8 cellular contexts compared by ENCODE assay signal in genomic region chr2:229921892-229922448, GRCh38. TPM values are rescaled to one million over a fixed set of nuclear protein-coding genes. Genes with fewer than 3 reads are reported as not detected.
DNase-seq lines count a peak whose midpoint lies in the region; ATAC-seq and TF ChIP-seq lines count a peak whose summit lies in the region.

Gene TRIP12, minus strand, starts transcription at chr2:229922009. Its CDS starts 41,930 bp downstream, at chr2:229880079.

- DNase-seq in CD8-positive, alpha-beta T cell = peak; percentile 72 to 95 (median 84)
- peak; percentile 82 for DNase-seq in HPDE6-E6E7 (ENCODE audit: extremely low spot score)
- DNase-seq in NK-92 treated with Interleukin-12 subunit alpha and Interleukin-12 subunit beta, amount 100 ng/mL, for 24 hours (lab: John Stamatoyannopoulos, UW) = peak; percentile 83
- DNase-seq in effector memory CD8-positive, alpha-beta T cell = peak; percentile 83 to 94 (median 85)
- DNase-seq in memory B cell (ENCODE audit: low spot score in 2 of 2) = peak; percentile 94 to 98
- DNase-seq in stimulated activated CD8-positive, alpha-beta memory T cell treated with anti-CD3 and anti-CD28 coated beads, Interleukin-12 subunit alpha, Interleukin-12 subunit beta, amount 100 ng/mL, for 24 hours (ENCODE audit: extremely low read depth) = peak; percentile 65

- CTCF ChIA-PET in CD8-positive, alpha-beta T cell (lab: Charles Lee) = interaction anchor here (0.9 to 2.0 kb wide), 4 partner anchors 13 to 141 kb away, joined by 3 to 8 read pairs (median 3); no protein-coding TSS in a partner anchor
- CTCF ChIA-PET in activated CD8-positive, alpha-beta memory T cell treated with anti-CD3 and anti-CD28 coated beads for 36 hours (lab: Charles Lee) = interaction anchor here (0.7 to 1.7 kb wide), 3 partner anchors 121 to 238 kb away, joined by 4 to 5 read pairs (median 4); no protein-coding TSS in a partner anchor

- peak within 1 kb of the TSS; percentile 99 for H3K4me3 Mint-ChIP-seq in CD8-positive, alpha-beta T cell
- peak within 1 kb of the TSS; percentile 99 to 100 for H3K4me3 Mint-ChIP-seq in effector memory CD8-positive, alpha-beta T cell
- H3K4me3 Mint-ChIP-seq in memory B cell = peak within 1 kb of the TSS; percentile 89

- H3K9me3 ChIP-seq in CD8-positive, alpha-beta T cell (ENCODE audit: low read length) = no peaks in the 10 kb centered on the region

- H3K4me1 ChIP-seq in CD8-positive, alpha-beta T cell (ENCODE audit: insufficient read depth, low read length) = peaks cover 35% of the 10 kb centered on the region

- peak; percentile 73 for ATAC-seq in CD8-positive, alpha-beta T cell
- ATAC-seq in GM19463 (IDR thresholded peaks at IDR 0.05; ENCODE audit: unreplicated experiment) = peak; percentile 69
- ATAC-seq in effector memory CD8-positive, alpha-beta T cell (replicated peaks) = peak; percentile 71
- ATAC-seq in memory B cell (ENCODE audit: low read depth) = peak; percentile 76

- H3K4me1 Mint-ChIP-seq in CD8-positive, alpha-beta T cell (ENCODE audit: low read depth) = peaks cover 49% of the 10 kb centered on the region
- peaks cover 26 to 34% of the 10 kb centered on the region in 2 donors for H3K4me1 Mint-ChIP-seq in effector memory CD8-positive, alpha-beta T cell (ENCODE audit: low read depth in 2 of 2)
- peaks cover 25% of the 10 kb centered on the region for H3K4me1 Mint-ChIP-seq in memory B cell

- H3K27me3 ChIP-seq in CD8-positive, alpha-beta T cell (ENCODE audit: insufficient read depth, low read length) = no peaks in the 10 kb centered on the region

- H3K27ac Mint-ChIP-seq in CD8-positive, alpha-beta T cell = peak within 1 kb of the TSS; percentile 99
- H3K27ac Mint-ChIP-seq in effector memory CD8-positive, alpha-beta T cell = peak within 1 kb of the TSS; percentile 95 to 100
- peak within 1 kb of the TSS; percentile 94 for H3K27ac Mint-ChIP-seq in memory B cell

- POLR2A ChIA-PET in CD8-positive, alpha-beta T cell (lab: Charles Lee) = interaction anchor here (0.6 to 2.3 kb wide), 17 partner anchors 10 to 1542 kb away, joined by 3 to 15 read pairs (median 4); partner anchors contain the start of genes NCL and SP110
- POLR2A ChIA-PET in activated CD8-positive, alpha-beta memory T cell treated with anti-CD3 and anti-CD28 coated beads for 36 hours (lab: Charles Lee) = interaction anchor here (0.6 to 1.8 kb wide), 6 partner anchors 11 to 672 kb away, joined by 3 to 9 read pairs (median 4); no protein-coding TSS in a partner anchor

- no peaks in the 10 kb centered on the region for H3K9me3 Mint-ChIP-seq in CD8-positive, alpha-beta T cell
- no peaks in the 10 kb centered on the region for H3K9me3 Mint-ChIP-seq in effector memory CD8-positive, alpha-beta T cell
- H3K9me3 Mint-ChIP-seq in memory B cell = no peaks in the 10 kb centered on the region

- H3K36me3 Mint-ChIP-seq in CD8-positive, alpha-beta T cell = peaks cover 38% of the 10 kb centered on the region
- H3K36me3 Mint-ChIP-seq in effector memory CD8-positive, alpha-beta T cell (ENCODE audit: insufficient read depth) = peaks cover 35% of the 10 kb centered on the region
- peaks cover 8% of the 10 kb centered on the region for H3K36me3 Mint-ChIP-seq in memory B cell

- no peaks in the 10 kb centered on the region for H3K27me3 Mint-ChIP-seq in CD8-positive, alpha-beta T cell (ENCODE audit: low read depth)
- H3K27me3 Mint-ChIP-seq in effector memory CD8-positive, alpha-beta T cell = no peaks in the 10 kb centered on the region
- H3K27me3 Mint-ChIP-seq in memory B cell = no peaks in the 10 kb centered on the region

- TF ChIP-seq CTCF in CD8-positive, alpha-beta T cell (IDR thresholded peaks at IDR 0.05) = no peak

- intact Hi-C loops in CD8-positive, alpha-beta T cell (cut with DNase I, micrococcal nuclease) = loop anchor here (1.0 to 10.0 kb wide), 12 partner anchors 65 to 1863 kb away; partner anchors contain the start of genes NCL (in 2 of the 2), COPS7B (in 1 of the 2), PDE6D (in 1 of the 2) and PSMD1 (in 1 of the 2)

- peak within 1 kb of the TSS; percentile 99 for H3K4me3 ChIP-seq in CD8-positive, alpha-beta T cell (ENCODE audit: low read depth, low read length)

- peaks cover 5% of the 10 kb centered on the region for H3K36me3 ChIP-seq in CD8-positive, alpha-beta T cell (ENCODE audit: insufficient read depth, low read length)

- H3K27ac ChIP-seq in CD8-positive, alpha-beta T cell (ENCODE audit: low read depth, low read length) = peak within 1 kb of the TSS; percentile 88

RNA-seq across cellular contexts. Expression of gene TRIP12, which starts in this region (rescaled TPM):
- total RNA-seq in CD8-positive, alpha-beta T cell = 100 to 1,000 TPM; 156 to 167 TPM
- total RNA-seq in activated CD8-positive, alpha-beta memory T cell treated with anti-CD3 and anti-CD28 coated beads for 36 hours = 100 to 1,000 TPM; 251 to 258 TPM

Comparison
In these comparisons a context has a peak if more than half of its experiments do, and no peak if none do; other contexts are left out.
1. Peak in every context shown above with its lines: DNase-seq, ATAC-seq, H3K4me3 ChIP-seq and H3K27ac ChIP-seq.